In the genomic region with DNA sequence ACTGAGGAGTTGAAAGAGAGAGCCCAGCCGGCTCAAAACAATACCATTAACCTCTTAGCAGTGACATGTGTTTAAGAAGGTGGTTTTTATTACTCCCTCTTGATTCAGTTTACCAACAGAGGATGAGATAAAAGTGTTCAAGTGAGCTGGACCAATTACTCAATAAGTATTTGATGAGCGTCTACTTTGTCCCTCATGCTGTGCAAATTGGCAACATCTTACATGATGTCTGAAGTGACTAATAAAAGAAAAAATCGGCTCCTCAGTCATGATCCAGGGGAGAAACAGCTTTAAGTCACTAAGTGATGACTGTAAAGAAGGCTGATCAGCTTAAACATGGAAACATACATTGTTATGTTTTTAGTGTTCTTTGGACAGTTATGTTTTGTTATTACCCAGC, we compare ENCODE assay signal across 18 cellular contexts. TPM values are rescaled to one million over a fixed set of nuclear protein-coding genes. Genes with fewer than 3 reads are reported as not detected.
"Had no signal": no experiment of that assay in that cellular context is flagged by ENCODE, and none has a peak within 500 bp of the region (broad histone marks: within the 10 kb centered on the region; RNA-seq: fewer than 3 reads in every experiment).

No MANE protein-coding gene starts in this region.

- H3K4me3 ChIP-seq: sigmoid colon, testis, upper lobe of right lung had no signal

- H3K27me3 ChIP-seq: testis had no signal

- ATAC-seq: left ventricle myocardium superior, upper lobe of right lung had no signal

- H3K4me1 ChIP-seq: sigmoid colon, testis, upper lobe of right lung had no signal

- H3K36me3 Mint-ChIP-seq: activated naive CD4-positive, alpha-beta T cell treated with anti-CD3 and anti-CD28 coated beads, Interleukin-2, amount 10 ng/mL, durations not matched to agents 7 days and 5 days had no signal

- H3K36me3 ChIP-seq: sigmoid colon, upper lobe of right lung had no signal

- H3K9me3 Mint-ChIP-seq: activated naive CD4-positive, alpha-beta T cell treated with anti-CD3 and anti-CD28 coated beads, Interleukin-2, amount 10 ng/mL, durations not matched to agents 7 days and 5 days; activated T-helper 2 cell treated with anti-CD3 and anti-CD28 coated beads, Interferon-gamma antibody, Interleukin-2, Interleukin-4, amounts not matched to agents 10 μg/mL and 5 μg/mL and 100 μg/mL, durations not matched to agents 14 hours and 24 hours and 36 hours; stimulated activated naive CD8-positive, alpha-beta T cell treated with anti-CD3 and anti-CD28 coated beads, Interleukin-15, Interleukin-2, amounts not matched to agents 100 ng/mL and 50 ng/mL, for 24 hours had no signal

- H3K4me3 Mint-ChIP-seq: activated naive CD4-positive, alpha-beta T cell treated with anti-CD3 and anti-CD28 coated beads, Interleukin-2, amount 10 ng/mL, durations not matched to agents 7 days and 5 days; stimulated activated naive CD8-positive, alpha-beta T cell treated with anti-CD3 and anti-CD28 coated beads, Interleukin-15, Interleukin-2, amounts not matched to agents 100 ng/mL and 50 ng/mL, for 24 hours had no signal

- DNase-seq: activated CD4-positive, alpha-beta T cell treated with anti-CD3 and anti-CD28 coated beads, Interleukin-2, amount 50 U/mL, for 1 hour; activated naive CD4-positive, alpha-beta T cell treated with anti-CD3 and anti-CD28 coated beads, Interleukin-2, amount 10 ng/mL, durations not matched to agents 7 days and 5 days; caudate nucleus; effector memory CD4-positive, alpha-beta T cell; hippocampal formation; left ventricle myocardium superior; mesendoderm; sigmoid colon; stimulated activated CD4-positive, alpha-beta T cell treated with anti-CD3 and anti-CD28 coated beads, Interleukin-12 subunit alpha, Interleukin-12 subunit beta, amount 100 ng/mL, for 4 hours; testis; upper lobe of right lung had no signal

- H3K27ac Mint-ChIP-seq: activated naive CD4-positive, alpha-beta T cell treated with anti-CD3 and anti-CD28 coated beads, Interleukin-2, amount 10 ng/mL, durations not matched to agents 7 days and 5 days; activated T-helper 2 cell treated with anti-CD3 and anti-CD28 coated beads, Interferon-gamma antibody, Interleukin-2, Interleukin-4, amounts not matched to agents 10 μg/mL and 5 μg/mL and 100 μg/mL, durations not matched to agents 14 hours and 24 hours and 36 hours; stimulated activated naive CD8-positive, alpha-beta T cell treated with anti-CD3 and anti-CD28 coated beads, Interleukin-15, Interleukin-2, amounts not matched to agents 100 ng/mL and 50 ng/mL, for 24 hours had no signal

- H3K4me1 Mint-ChIP-seq: activated naive CD4-positive, alpha-beta T cell treated with anti-CD3 and anti-CD28 coated beads, Interleukin-2, amount 10 ng/mL, durations not matched to agents 7 days and 5 days had no signal

- H3K27ac ChIP-seq: sigmoid colon, testis, upper lobe of right lung had no signal

- H3K9me3 ChIP-seq: sigmoid colon, testis, upper lobe of right lung had no signal

RNA-seq across cellular contexts. Expression of a gene that starts 7.8 kb away (rescaled TPM):
- total RNA-seq: activated T-helper 2 cell treated with anti-CD3 and anti-CD28 coated beads, Interferon-gamma antibody, Interleukin-2, Interleukin-4, amounts not matched to agents 10 μg/mL and 5 μg/mL and 100 μg/mL, durations not matched to agents 14 hours and 24 hours and 36 hours; glomerular endothelial cell; kidney epithelial cell; left ventricle myocardium superior; pulmonary artery endothelial cell; upper lobe of right lung had no signal
- polyA plus RNA-seq: adipose tissue, neural cell had no signal
